In the genomic region with DNA sequence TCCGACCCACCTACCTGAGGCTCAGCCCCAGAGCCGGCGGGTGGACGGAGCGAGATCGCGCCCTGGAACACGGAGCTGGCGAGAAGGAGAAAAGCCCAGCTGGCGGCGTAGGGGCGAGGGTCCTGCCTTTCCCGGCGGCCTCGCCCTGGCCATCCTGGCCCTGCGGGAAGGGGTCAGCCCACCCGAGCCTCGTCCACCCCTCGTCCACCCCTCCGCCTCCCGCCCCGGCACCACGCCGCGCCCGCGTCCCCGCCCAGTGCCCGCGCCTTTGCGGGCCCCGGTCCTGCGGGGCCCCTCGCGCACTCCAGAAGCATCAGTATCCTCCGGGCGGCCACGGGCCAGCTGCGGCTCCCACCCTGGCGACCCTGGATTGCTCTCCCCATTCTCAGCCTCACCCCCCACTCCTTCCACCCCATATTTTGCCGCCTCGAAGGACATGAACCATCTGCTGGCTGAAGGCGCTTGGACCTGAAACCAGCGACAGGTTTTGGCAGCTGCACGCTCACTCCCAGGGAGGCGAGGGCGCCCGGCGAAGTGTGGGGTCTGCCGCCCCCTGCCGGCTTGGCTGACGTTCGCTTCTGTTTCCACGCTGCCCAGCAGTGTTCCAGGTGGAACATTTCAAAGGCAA, we compare ENCODE assay signal across 8 cellular contexts.
A peak's percentile ranks its signal among the peaks of the same experiment; 100 is the strongest.
DNase-seq lines count a peak whose midpoint lies in the region; ATAC-seq and TF ChIP-seq lines count a peak whose summit lies in the region.

No MANE protein-coding gene starts in this region.

- in situ Hi-C loops in GM23248 (cut with MboI), result no loop called here

- peak overlapping the region; percentile 84 for H3K4me3 Mint-ChIP-seq in WTC11
- peak overlapping the region; percentile 58 for H3K4me3 Mint-ChIP-seq in central memory CD8-positive, alpha-beta T cell

- no peak overlapping the region for H3K9ac ChIP-seq in GM23248

- TF ChIP-seq CTCF in LNCAP (IDR thresholded peaks at IDR 0.05), result peak; percentile 65
- TF ChIP-seq CTCF in WTC11 (IDR thresholded peaks at IDR 0.05), result peak; percentile 65

- DNase-seq in ELF-1 (ENCODE audit: low read depth, low spot score) (peak; percentile 85), GM23248 (peak; percentile 78), WTC11 (ENCODE audit: low spot score) (peak; percentile 81), kidney glomerular epithelial cell (lab: John Stamatoyannopoulos, UW) (peak; percentile 49), AML-193 (lab: John Stamatoyannopoulos, UW) (no peak)
- no peak for DNase-seq in central memory CD8-positive, alpha-beta T cell (ENCODE audit: low spot score in 2 of 2)
- peak; percentile 73 for DNase-seq in stimulated activated CD4-positive, alpha-beta T cell treated with anti-CD3 and anti-CD28 coated beads, Interleukin-15, amount 100 ng/mL, for 24 hours

- peak overlapping the region; percentile 85 for H2AFZ ChIP-seq in GM23248

- no peak overlapping the region for H3K27ac ChIP-seq in GM23248

- H3K27ac Mint-ChIP-seq in WTC11, result no peak overlapping the region
- H3K27ac Mint-ChIP-seq in central memory CD8-positive, alpha-beta T cell (ENCODE audit: low read depth), result no peak overlapping the region

- peak overlapping the region; percentile 78 for H3K4me3 ChIP-seq in GM23248

- POLR2A ChIA-PET in WTC11 (lab: Charles Lee), result no interaction called here

- no peaks in the 10 kb centered on the region for H3K9me2 ChIP-seq in GM23248 (ENCODE audit: insufficient read depth)

- H3K36me3 Mint-ChIP-seq in WTC11, result peaks cover 3% of the 10 kb centered on the region; the same call in 1 of the 2 replicates
- no peaks in the 10 kb centered on the region for H3K36me3 Mint-ChIP-seq in central memory CD8-positive, alpha-beta T cell (ENCODE audit: insufficient read depth)

- ATAC-seq in WTC11, result peak; percentile 87
- peak; percentile 26 for ATAC-seq in central memory CD8-positive, alpha-beta T cell (replicated peaks; ENCODE audit: extremely low read depth, poor library complexity, severe bottlenecking)

- peaks cover 3% of the 10 kb centered on the region; the same call in 1 of the 2 replicates for H3K4me1 ChIP-seq in GM23248 (ENCODE audit: insufficient read depth)

- CTCF ChIA-PET in WTC11 (lab: Charles Lee), result interaction anchor here (0.6 to 3.7 kb wide), 29 partner anchors 8 to 608 kb away, joined by 3 to 34 read pairs (median 4); no protein-coding TSS in a partner anchor

- peak overlapping the region; percentile 82 for H3K4me2 ChIP-seq in GM23248 (ENCODE audit: unreplicated experiment)

- peaks cover 9% of the 10 kb centered on the region for H3K9me3 Mint-ChIP-seq in WTC11
- peaks cover 7% of the 10 kb centered on the region for H3K9me3 Mint-ChIP-seq in central memory CD8-positive, alpha-beta T cell

- no peaks in the 10 kb centered on the region for H3F3A ChIP-seq in GM23248 (ENCODE audit: insufficient read depth)

- no peaks in the 10 kb centered on the region; the same call in 1 of the 2 replicates for H3K27me3 ChIP-seq in GM23248 (replicated peaks; ENCODE audit: insufficient read depth)

- peaks cover 21% of the 10 kb centered on the region for H3K27me3 Mint-ChIP-seq in WTC11 (ENCODE audit: low read depth)
- peaks cover 39% of the 10 kb centered on the region for H3K27me3 Mint-ChIP-seq in central memory CD8-positive, alpha-beta T cell

- H3K9me3 ChIP-seq in GM23248 (ENCODE audit: low read depth), result no peaks in the 10 kb centered on the region

- 2 to 4% methylated on average over 37 to 44 of the region's 54 CpGs for WGBS in GM23248 (ENCODE audit: low coverage in 1 of 2, low lambda C conversion rate in 2 of 2, missing lambda C conversion rate in 2 of 2), 2 experiments

- peaks cover 8% of the 10 kb centered on the region for H3K4me1 Mint-ChIP-seq in WTC11
- H3K4me1 Mint-ChIP-seq in central memory CD8-positive, alpha-beta T cell, result peaks cover 4% of the 10 kb centered on the region

- no peaks in the 10 kb centered on the region for H3K36me3 ChIP-seq in GM23248 (ENCODE audit: low read depth)

- no peaks in the 10 kb centered on the region for H3K79me2 ChIP-seq in GM23248 (ENCODE audit: insufficient read depth)

- no peaks in the 10 kb centered on the region for H4K20me1 ChIP-seq in GM23248 (ENCODE audit: insufficient read depth)

TF ChIP-seq in WTC11, 78 proteins besides CTCF, POLR2A, EP300 and RAD21 (continues in another document):
- no peak for TF ChIP-seq ATF1 (CRISPR knock-in tag; IDR thresholded peaks at IDR 0.05)
- no peak for TF ChIP-seq IRF2 (CRISPR knock-in tag; IDR thresholded peaks at IDR 0.05; ENCODE audit: borderline replicate concordance, low read depth)
- TF ChIP-seq, protein P1, sequence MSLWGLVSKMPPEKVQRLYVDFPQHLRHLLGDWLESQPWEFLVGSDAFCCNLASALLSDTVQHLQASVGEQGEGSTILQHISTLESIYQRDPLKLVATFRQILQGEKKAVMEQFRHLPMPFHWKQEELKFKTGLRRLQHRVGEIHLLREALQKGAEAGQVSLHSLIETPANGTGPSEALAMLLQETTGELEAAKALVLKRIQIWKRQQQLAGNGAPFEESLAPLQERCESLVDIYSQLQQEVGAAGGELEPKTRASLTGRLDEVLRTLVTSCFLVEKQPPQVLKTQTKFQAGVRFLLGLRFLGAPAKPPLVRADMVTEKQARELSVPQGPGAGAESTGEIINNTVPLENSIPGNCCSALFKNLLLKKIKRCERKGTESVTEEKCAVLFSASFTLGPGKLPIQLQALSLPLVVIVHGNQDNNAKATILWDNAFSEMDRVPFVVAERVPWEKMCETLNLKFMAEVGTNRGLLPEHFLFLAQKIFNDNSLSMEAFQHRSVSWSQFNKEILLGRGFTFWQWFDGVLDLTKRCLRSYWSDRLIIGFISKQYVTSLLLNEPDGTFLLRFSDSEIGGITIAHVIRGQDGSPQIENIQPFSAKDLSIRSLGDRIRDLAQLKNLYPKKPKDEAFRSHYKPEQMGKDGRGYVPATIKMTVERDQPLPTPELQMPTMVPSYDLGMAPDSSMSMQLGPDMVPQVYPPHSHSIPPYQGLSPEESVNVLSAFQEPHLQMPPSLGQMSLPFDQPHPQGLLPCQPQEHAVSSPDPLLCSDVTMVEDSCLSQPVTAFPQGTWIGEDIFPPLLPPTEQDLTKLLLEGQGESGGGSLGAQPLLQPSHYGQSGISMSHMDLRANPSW (CRISPR knock-in tag; conservative IDR thresholded peaks at IDR 0.05; ENCODE audit: low read depth), result no peak
- TF ChIP-seq, protein P2, sequence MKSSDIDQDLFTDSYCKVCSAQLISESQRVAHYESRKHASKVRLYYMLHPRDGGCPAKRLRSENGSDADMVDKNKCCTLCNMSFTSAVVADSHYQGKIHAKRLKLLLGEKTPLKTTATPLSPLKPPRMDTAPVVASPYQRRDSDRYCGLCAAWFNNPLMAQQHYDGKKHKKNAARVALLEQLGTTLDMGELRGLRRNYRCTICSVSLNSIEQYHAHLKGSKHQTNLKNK (CRISPR knock-in tag; IDR thresholded peaks at IDR 0.05), result no peak
- TF ChIP-seq ZNF416 (CRISPR knock-in tag; IDR thresholded peaks at IDR 0.05), result no peak
- no peak for TF ChIP-seq NFATC4 (CRISPR knock-in tag; IDR thresholded peaks at IDR 0.05)
- TF ChIP-seq GABPB1 (CRISPR knock-in tag; IDR thresholded peaks at IDR 0.05), result no peak
- TF ChIP-seq ZNF219 (CRISPR knock-in tag; IDR thresholded peaks at IDR 0.05; ENCODE audit: borderline replicate concordance), result no peak
- no peak for TF ChIP-seq ZBTB21 (CRISPR knock-in tag; IDR thresholded peaks at IDR 0.05; ENCODE audit: borderline replicate concordance)
- TF ChIP-seq TP53 (CRISPR knock-in tag; IDR thresholded peaks at IDR 0.05), result no peak
- peak; percentile 58; the same call in 1 of the 2 replicates for TF ChIP-seq FOXK1 (CRISPR knock-in tag; IDR thresholded peaks at IDR 0.05)
- TF ChIP-seq CREM (CRISPR knock-in tag; IDR thresholded peaks at IDR 0.05), result 0 out of 2 replicates have a peak, but pooled peaks have one; percentile 30
- TF ChIP-seq, protein P3, sequence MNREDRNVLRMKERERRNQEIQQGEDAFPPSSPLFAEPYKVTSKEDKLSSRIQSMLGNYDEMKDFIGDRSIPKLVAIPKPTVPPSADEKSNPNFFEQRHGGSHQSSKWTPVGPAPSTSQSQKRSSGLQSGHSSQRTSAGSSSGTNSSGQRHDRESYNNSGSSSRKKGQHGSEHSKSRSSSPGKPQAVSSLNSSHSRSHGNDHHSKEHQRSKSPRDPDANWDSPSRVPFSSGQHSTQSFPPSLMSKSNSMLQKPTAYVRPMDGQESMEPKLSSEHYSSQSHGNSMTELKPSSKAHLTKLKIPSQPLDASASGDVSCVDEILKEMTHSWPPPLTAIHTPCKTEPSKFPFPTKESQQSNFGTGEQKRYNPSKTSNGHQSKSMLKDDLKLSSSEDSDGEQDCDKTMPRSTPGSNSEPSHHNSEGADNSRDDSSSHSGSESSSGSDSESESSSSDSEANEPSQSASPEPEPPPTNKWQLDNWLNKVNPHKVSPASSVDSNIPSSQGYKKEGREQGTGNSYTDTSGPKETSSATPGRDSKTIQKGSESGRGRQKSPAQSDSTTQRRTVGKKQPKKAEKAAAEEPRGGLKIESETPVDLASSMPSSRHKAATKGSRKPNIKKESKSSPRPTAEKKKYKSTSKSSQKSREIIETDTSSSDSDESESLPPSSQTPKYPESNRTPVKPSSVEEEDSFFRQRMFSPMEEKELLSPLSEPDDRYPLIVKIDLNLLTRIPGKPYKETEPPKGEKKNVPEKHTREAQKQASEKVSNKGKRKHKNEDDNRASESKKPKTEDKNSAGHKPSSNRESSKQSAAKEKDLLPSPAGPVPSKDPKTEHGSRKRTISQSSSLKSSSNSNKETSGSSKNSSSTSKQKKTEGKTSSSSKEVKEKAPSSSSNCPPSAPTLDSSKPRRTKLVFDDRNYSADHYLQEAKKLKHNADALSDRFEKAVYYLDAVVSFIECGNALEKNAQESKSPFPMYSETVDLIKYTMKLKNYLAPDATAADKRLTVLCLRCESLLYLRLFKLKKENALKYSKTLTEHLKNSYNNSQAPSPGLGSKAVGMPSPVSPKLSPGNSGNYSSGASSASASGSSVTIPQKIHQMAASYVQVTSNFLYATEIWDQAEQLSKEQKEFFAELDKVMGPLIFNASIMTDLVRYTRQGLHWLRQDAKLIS (CRISPR knock-in tag; IDR thresholded peaks at IDR 0.05; ENCODE audit: borderline replicate concordance), result no peak
- no peak for TF ChIP-seq HMGA2 (CRISPR knock-in tag; IDR thresholded peaks at IDR 0.05)
- no peak for TF ChIP-seq RORB (CRISPR knock-in tag; IDR thresholded peaks at IDR 0.05)
- TF ChIP-seq, protein P4, sequence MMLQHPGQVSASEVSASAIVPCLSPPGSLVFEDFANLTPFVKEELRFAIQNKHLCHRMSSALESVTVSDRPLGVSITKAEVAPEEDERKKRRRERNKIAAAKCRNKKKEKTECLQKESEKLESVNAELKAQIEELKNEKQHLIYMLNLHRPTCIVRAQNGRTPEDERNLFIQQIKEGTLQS (CRISPR knock-in tag; conservative IDR thresholded peaks at IDR 0.05), result no peak
- TF ChIP-seq SP1 (CRISPR knock-in tag; conservative IDR thresholded peaks at IDR 0.05), result 0 out of 2 replicates have a peak, but pooled peaks have one; percentile 44
- no peak for TF ChIP-seq PRRX2 (CRISPR knock-in tag; IDR thresholded peaks at IDR 0.05)
- 0 out of 2 replicates have a peak, but pooled peaks have one; percentile 64 for TF ChIP-seq MYBL2 (CRISPR knock-in tag; IDR thresholded peaks at IDR 0.05)
- no peak for TF ChIP-seq GTF2I (CRISPR knock-in tag; conservative IDR thresholded peaks at IDR 0.05)

Comparison
In these comparisons a context has a peak if more than half of its experiments do, and no peak if none do; other contexts are left out.
1. DNase-seq: peak in ELF-1 (single experiment), GM23248 (single experiment), WTC11 (single experiment), kidney glomerular epithelial cell (single experiment) and stimulated activated CD4-positive, alpha-beta T cell treated with anti-CD3 and anti-CD28 coated beads, Interleukin-15, amount 100 ng/mL, for 24 hours (single experiment); none in central memory CD8-positive, alpha-beta T cell (0 of 2) and AML-193 (0 of 2).